ENCODE assay signal across 19 cellular contexts in the genomic region with DNA sequence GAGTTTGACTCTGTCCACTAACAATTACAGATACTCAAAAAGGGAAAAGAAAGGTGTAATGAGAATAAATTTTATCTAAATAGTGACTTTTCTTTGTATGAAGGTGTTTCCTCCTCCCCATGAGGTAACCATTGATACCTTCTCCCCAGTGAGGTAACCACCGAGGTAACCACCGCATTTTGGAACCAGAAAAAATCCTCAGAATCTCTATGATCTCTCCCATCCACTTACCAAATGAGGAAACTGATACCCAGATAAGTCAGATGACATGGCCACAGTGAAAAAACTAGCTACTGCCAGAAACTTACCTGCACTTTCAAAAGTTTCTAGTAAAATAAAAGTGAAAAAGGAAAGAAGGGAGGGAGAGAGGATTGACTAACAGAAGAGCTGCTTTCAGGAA.
DNase-seq lines count a peak whose midpoint lies in the region; ATAC-seq and TF ChIP-seq lines count a peak whose summit lies in the region.
"Had no signal": no experiment of that assay in that cellular context is flagged by ENCODE, and none has a peak within 500 bp of the region (broad histone marks: within the 10 kb centered on the region; RNA-seq: fewer than 3 reads in every experiment).

No MANE protein-coding gene starts in this region.

- peak; percentile 11 for DNase-seq in activated naive CD4-positive, alpha-beta T cell treated with anti-CD3 and anti-CD28 coated beads for 36 hours
- no peak for DNase-seq in activated naive CD4-positive, alpha-beta T cell treated with Interleukin-2 at 50 U/mL for 16 hours
- DNase-seq in MM.1S (peak; percentile 12), esophagus muscularis mucosa (ENCODE audit: extremely low spot score) (peak; percentile 21), NCI-H748 (lab: John Stamatoyannopoulos, UW; ENCODE audit: unreplicated experiment) (no peak)
- DNase-seq: BE2C; CD4-positive, CD25-positive, alpha-beta regulatory T cell; EL; GF-D8; KG1; NCI-H1092 treated with DMSO at 0.1 percent for 48 hours; NCI-H1436 treated with DMSO at 0.1 percent for 48 hours; NCI-H1930; NCI-H510A; NCI-H748 treated with DMSO at 0.1 percent for 48 hours had no signal

- peak overlapping the region; percentile 6; the same call in 1 of the 2 replicates for H3K4me2 ChIP-seq in MM.1S (ENCODE audit: low read depth, low read length)

- H3K27me3 ChIP-seq in MM.1S (replicated peaks; ENCODE audit: insufficient read depth, low read length) (no peaks in the 10 kb centered on the region), esophagus muscularis mucosa (no peaks in the 10 kb centered on the region)
- H3K27me3 ChIP-seq: BE2C had no signal

- CTCF ChIA-PET in activated naive CD4-positive, alpha-beta T cell treated with anti-CD3 and anti-CD28 coated beads for 36 hours (lab: Charles Lee), result interaction anchor here (0.9 to 1.3 kb wide), 3 partner anchors 30 to 89 kb away, joined by 3 to 4 read pairs (median 3); no protein-coding TSS in a partner anchor

- no peaks in the 10 kb centered on the region for H3K27me3 Mint-ChIP-seq in activated naive CD4-positive, alpha-beta T cell treated with anti-CD3 and anti-CD28 coated beads for 36 hours (ENCODE audit: low read depth)
- H3K27me3 Mint-ChIP-seq in activated T-helper 17 cell treated with anti-CD3 and anti-CD28 coated beads, Interleukin-2, amount 50 U/mL, for 72 hours, result peaks cover 3% of the 10 kb centered on the region
- H3K27me3 Mint-ChIP-seq in stimulated activated memory B cell treated with anti-CD40 and anti-IgM and Interleukin-4, amounts not matched to agents 10 μg/mL and 1 μg/mL and 100 μg/mL, for 72 hours, result peaks cover 36% of the 10 kb centered on the region
- H3K27me3 Mint-ChIP-seq: CD4-positive, CD25-positive, alpha-beta regulatory T cell had no signal

- TF ChIP-seq EP300 in esophagus muscularis mucosa (IDR thresholded peaks at IDR 0.05), result no peak

- H3K9me3 ChIP-seq in MM.1S (replicated peaks; ENCODE audit: insufficient read depth, low read length) (no peaks in the 10 kb centered on the region), esophagus muscularis mucosa (no peaks in the 10 kb centered on the region)
- H3K9me3 ChIP-seq: BE2C had no signal

- H3K9me3 Mint-ChIP-seq in activated naive CD4-positive, alpha-beta T cell treated with anti-CD3 and anti-CD28 coated beads for 36 hours, result no peaks in the 10 kb centered on the region
- no peaks in the 10 kb centered on the region for H3K9me3 Mint-ChIP-seq in activated T-helper 17 cell treated with anti-CD3 and anti-CD28 coated beads, Interleukin-2, amount 50 U/mL, for 72 hours
- H3K9me3 Mint-ChIP-seq in stimulated activated memory B cell treated with anti-CD40 and anti-IgM and Interleukin-4, amounts not matched to agents 10 μg/mL and 1 μg/mL and 100 μg/mL, for 72 hours, result no peaks in the 10 kb centered on the region
- H3K9me3 Mint-ChIP-seq: CD4-positive, CD25-positive, alpha-beta regulatory T cell had no signal

- H3K4me1 Mint-ChIP-seq in activated naive CD4-positive, alpha-beta T cell treated with anti-CD3 and anti-CD28 coated beads for 36 hours (ENCODE audit: low read depth), result peaks cover 35% of the 10 kb centered on the region
- H3K4me1 Mint-ChIP-seq in activated T-helper 17 cell treated with anti-CD3 and anti-CD28 coated beads, Interleukin-2, amount 50 U/mL, for 72 hours, result peaks cover 21% of the 10 kb centered on the region
- peaks cover 10% of the 10 kb centered on the region for H3K4me1 Mint-ChIP-seq in stimulated activated memory B cell treated with anti-CD40 and anti-IgM and Interleukin-4, amounts not matched to agents 10 μg/mL and 1 μg/mL and 100 μg/mL, for 72 hours

- TF ChIP-seq CTCF in MM.1S (IDR thresholded peaks at IDR 0.05; ENCODE audit: low read length) (no peak), esophagus muscularis mucosa (IDR thresholded peaks at IDR 0.05) (no peak)

- H3K27ac Mint-ChIP-seq in activated naive CD4-positive, alpha-beta T cell treated with anti-CD3 and anti-CD28 coated beads for 36 hours, result no peak overlapping the region
- H3K27ac Mint-ChIP-seq in activated T-helper 17 cell treated with anti-CD3 and anti-CD28 coated beads, Interleukin-2, amount 50 U/mL, for 72 hours, result peak overlapping the region; percentile 61
- H3K27ac Mint-ChIP-seq in stimulated activated memory B cell treated with anti-CD40 and anti-IgM and Interleukin-4, amounts not matched to agents 10 μg/mL and 1 μg/mL and 100 μg/mL, for 72 hours, result no peak overlapping the region

- no peaks in the 10 kb centered on the region for H3K9me2 ChIP-seq in MM.1S (replicated peaks; ENCODE audit: insufficient read depth, low read length)

- H3K36me3 Mint-ChIP-seq in activated naive CD4-positive, alpha-beta T cell treated with anti-CD3 and anti-CD28 coated beads for 36 hours (ENCODE audit: low read depth), result no peaks in the 10 kb centered on the region
- H3K36me3 Mint-ChIP-seq in activated T-helper 17 cell treated with anti-CD3 and anti-CD28 coated beads, Interleukin-2, amount 50 U/mL, for 72 hours (ENCODE audit: low read depth), result no peaks in the 10 kb centered on the region
- no peaks in the 10 kb centered on the region for H3K36me3 Mint-ChIP-seq in stimulated activated memory B cell treated with anti-CD40 and anti-IgM and Interleukin-4, amounts not matched to agents 10 μg/mL and 1 μg/mL and 100 μg/mL, for 72 hours
- H3K36me3 Mint-ChIP-seq: CD4-positive, CD25-positive, alpha-beta regulatory T cell had no signal

- peak; percentile 68 for ATAC-seq in activated T-helper 17 cell treated with anti-CD3 and anti-CD28 coated beads, Interleukin-2, amount 50 U/mL, for 72 hours (replicated peaks)
- no peak for ATAC-seq in stimulated activated memory B cell treated with anti-CD40 and anti-IgM and Interleukin-4, amounts not matched to agents 10 μg/mL and 1 μg/mL and 100 μg/mL, for 72 hours
- ATAC-seq: HCT116, Right ventricle myocardium inferior had no signal

- H3K4me1 ChIP-seq in MM.1S (ENCODE audit: low read length) (no peaks in the 10 kb centered on the region), esophagus muscularis mucosa (no peaks in the 10 kb centered on the region)

- WGBS in esophagus muscularis mucosa, result 93% methylated on average over 2 of the region's 2 CpGs

- H3K27ac ChIP-seq in MM.1S (ENCODE audit: low read length) (no peak overlapping the region), esophagus muscularis mucosa (replicated peaks in 1 of 4) (no peak overlapping the region)

- no peak overlapping the region for H2AFZ ChIP-seq in MM.1S (ENCODE audit: low read length)

- no peaks in the 10 kb centered on the region for H4K20me1 ChIP-seq in MM.1S (ENCODE audit: insufficient read depth, low read length)

- intact Hi-C loops in activated naive CD4-positive, alpha-beta T cell treated with anti-CD3 and anti-CD28 coated beads for 36 hours (cut with micrococcal nuclease), result loop anchor here (2.0 kb wide), 1 partner anchor 33 kb away; no protein-coding TSS in a partner anchor
- intact Hi-C loops in esophagus muscularis mucosa (cut with DNase I), result no loop called here

- no peak overlapping the region for H3K9ac ChIP-seq in MM.1S (ENCODE audit: low read length)

- H3K4me3 Mint-ChIP-seq in activated naive CD4-positive, alpha-beta T cell treated with anti-CD3 and anti-CD28 coated beads for 36 hours, result no peak overlapping the region
- no peak overlapping the region for H3K4me3 Mint-ChIP-seq in activated T-helper 17 cell treated with anti-CD3 and anti-CD28 coated beads, Interleukin-2, amount 50 U/mL, for 72 hours
- no peak overlapping the region for H3K4me3 Mint-ChIP-seq in stimulated activated memory B cell treated with anti-CD40 and anti-IgM and Interleukin-4, amounts not matched to agents 10 μg/mL and 1 μg/mL and 100 μg/mL, for 72 hours
- H3K4me3 Mint-ChIP-seq: CD4-positive, CD25-positive, alpha-beta regulatory T cell had no signal

- TF ChIP-seq POLR2A in esophagus muscularis mucosa (IDR thresholded peaks at IDR 0.05; ENCODE audit: low read depth), result no peak

- H3K79me2 ChIP-seq in MM.1S (ENCODE audit: low read length), result no peaks in the 10 kb centered on the region

- H3F3A ChIP-seq in MM.1S (ENCODE audit: insufficient read depth, low read length), result no peaks in the 10 kb centered on the region

- H3K4me3 ChIP-seq in MM.1S (ENCODE audit: low read length), result no peak overlapping the region
- no peak overlapping the region for H3K4me3 ChIP-seq in esophagus muscularis mucosa

- H3K36me3 ChIP-seq in MM.1S (replicated peaks; ENCODE audit: insufficient read depth, low read length) (no peaks in the 10 kb centered on the region), esophagus muscularis mucosa (no peaks in the 10 kb centered on the region)
- H3K36me3 ChIP-seq: BE2C had no signal

Comparison
In these comparisons a context has a peak if more than half of its experiments do, and no peak if none do; other contexts are left out.
1. DNase-seq: peak in activated naive CD4-positive, alpha-beta T cell treated with anti-CD3 and anti-CD28 coated beads for 36 hours (single experiment), MM.1S (single experiment) and esophagus muscularis mucosa (single experiment); none in activated naive CD4-positive, alpha-beta T cell treated with Interleukin-2 at 50 U/mL for 16 hours (single experiment) and NCI-H748 (single experiment).